In genomic region chr7:47543056-47543455, GRCh38 we compare ENCODE assay signal across 1 cellular context.
TF ChIP-seq lines count a peak whose summit lies in the region.

No MANE protein-coding gene starts in this region.

TF ChIP-seq in IMR-90, 13 proteins besides CTCF, POLR2A, EP300 and RAD21 (continued from another document):
- TF ChIP-seq SMC3 (IDR thresholded peaks at IDR 0.05; ENCODE audit: low read depth, low read length) (no peak), MXI1 (IDR thresholded peaks at IDR 0.05; ENCODE audit: borderline replicate concordance, low read depth, low read length) (no peak)
